16 cellular contexts compared by ENCODE assay signal in the genomic region with DNA sequence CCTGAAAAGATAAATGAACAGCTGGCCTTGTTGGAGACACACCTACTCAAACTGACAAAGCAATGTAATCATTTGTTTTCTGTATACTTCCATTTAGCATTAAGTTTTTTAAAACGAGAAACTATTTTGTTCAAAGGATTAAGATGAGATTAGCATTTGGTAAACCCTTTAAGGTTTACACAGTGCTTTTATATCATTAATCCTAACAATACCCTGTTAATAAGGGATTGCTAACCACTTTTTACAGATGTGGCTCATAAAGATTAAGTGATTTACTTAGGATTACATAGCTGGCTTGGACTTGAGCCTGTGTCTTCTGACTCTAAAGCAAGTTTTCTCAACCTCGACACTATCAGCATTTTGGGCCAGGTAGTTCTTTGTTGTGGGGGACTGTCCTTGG.
A peak's percentile ranks its signal among the peaks of the same experiment; 100 is the strongest.
DNase-seq lines count a peak whose midpoint lies in the region; ATAC-seq and TF ChIP-seq lines count a peak whose summit lies in the region.
"Had no signal": no experiment of that assay in that cellular context is flagged by ENCODE, and none has a peak within 500 bp of the region (broad histone marks: within the 10 kb centered on the region; RNA-seq: fewer than 3 reads in every experiment).

No MANE protein-coding gene starts in this region.

- H3K9me2 ChIP-seq in PC-3 (replicated peaks; ENCODE audit: low read length), result no peaks in the 10 kb centered on the region

- ATAC-seq in PC-3, result peak; percentile 53
- ATAC-seq: A549 had no signal

- H3K9ac ChIP-seq in PC-3 (ENCODE audit: low read length) (no peak overlapping the region), smooth muscle cell (ENCODE audit: low read depth) (no peak overlapping the region)
- H3K9ac ChIP-seq: BLaER1 had no signal

- H3F3A ChIP-seq in PC-3 (ENCODE audit: low read length, unreplicated experiment), result no peaks in the 10 kb centered on the region
- no peaks in the 10 kb centered on the region for H3F3A ChIP-seq in smooth muscle cell (ENCODE audit: low read depth)

- no peaks in the 10 kb centered on the region for H3K9me3 ChIP-seq in PC-3 (ENCODE audit: low read length)
- no peaks in the 10 kb centered on the region for H3K9me3 ChIP-seq in smooth muscle cell (replicated peaks; ENCODE audit: low read depth)
- H3K9me3 ChIP-seq in ascending aorta, result no peaks in the 10 kb centered on the region
- H3K9me3 ChIP-seq: A549, BLaER1 had no signal

- H4K20me1 ChIP-seq in PC-3 (ENCODE audit: low read length) (no peaks in the 10 kb centered on the region), smooth muscle cell (ENCODE audit: low read depth) (no peaks in the 10 kb centered on the region)
- H4K20me1 ChIP-seq: BLaER1 had no signal

- intact Hi-C loops in PC-3 (cut with micrococcal nuclease), result no loop called here
- intact Hi-C loops in ascending aorta (cut with DNase I), result no loop called here

- peak; percentile 1 for DNase-seq in NCI-H524 treated with DMSO at 0.1 percent for 48 hours (lab: John Stamatoyannopoulos, UW)
- no peak for DNase-seq in PC-3
- peak; percentile 14 for DNase-seq in fibroblast of villous mesenchyme (ENCODE audit: low read depth)
- no peak for DNase-seq in smooth muscle cell (lab: John Stamatoyannopoulos, UW; ENCODE audit: unreplicated experiment)
- DNase-seq in NK-92 treated with Interleukin-12 subunit alpha and Interleukin-12 subunit beta, amount 100 ng/mL, for 24 hours (lab: John Stamatoyannopoulos, UW), result no peak
- no peak for DNase-seq in SHP77 (lab: John Stamatoyannopoulos, UW)
- DNase-seq in NCI-H748 treated with DMSO at 0.1 percent for 48 hours (lab: John Stamatoyannopoulos, UW), result no peak
- no peak for DNase-seq in ascending aorta (ENCODE audit: low spot score in 2 of 2)
- DNase-seq: CD4-positive, alpha-beta memory T cell; DMS 273 treated with DMSO at 0.1 percent for 48 hours; DMS53; HCEC 1CT had no signal

- H3K4me2 ChIP-seq in PC-3 (ENCODE audit: low read length) (no peak overlapping the region), smooth muscle cell (peak overlapping the region; percentile 35)
- H3K4me2 ChIP-seq: A549, BLaER1, GM23338 had no signal

- POLR2A ChIA-PET in PC-3 (lab: Charles Lee; ENCODE audit: unreplicated experiment), result interaction anchor here (0.7 kb wide), 1 partner anchor 34 kb away, joined by 3 read pairs; no protein-coding TSS in a partner anchor

- H3K4me1 ChIP-seq in PC-3 (ENCODE audit: insufficient read depth, low read length), result no peaks in the 10 kb centered on the region
- H3K4me1 ChIP-seq in smooth muscle cell (ENCODE audit: low read depth), result peaks cover 21% of the 10 kb centered on the region
- no peaks in the 10 kb centered on the region for H3K4me1 ChIP-seq in ascending aorta
- H3K4me1 ChIP-seq: A549 had no signal

- peaks cover 10% of the 10 kb centered on the region for H3K27me3 ChIP-seq in PC-3 (ENCODE audit: low read length)
- H3K27me3 ChIP-seq in smooth muscle cell (ENCODE audit: low read depth), result peaks cover 13% of the 10 kb centered on the region
- H3K27me3 ChIP-seq in ascending aorta, result no peaks in the 10 kb centered on the region
- H3K27me3 ChIP-seq: BLaER1 had no signal

- H2AFZ ChIP-seq in PC-3 (ENCODE audit: low read length) (no peak overlapping the region), smooth muscle cell (ENCODE audit: low read depth) (no peak overlapping the region)
- H2AFZ ChIP-seq: GM23338 had no signal

- no TSS peak for BruUV-seq in PC-3 (replicated peaks; lab: Mats Ljungman, UMichigan)

- H3K79me2 ChIP-seq in PC-3 (ENCODE audit: low read length) (no peaks in the 10 kb centered on the region), smooth muscle cell (ENCODE audit: low read depth) (no peaks in the 10 kb centered on the region)

- CTCF ChIA-PET in PC-3 (lab: Charles Lee), result no interaction called here

- no peak for TF ChIP-seq CTCF in PC-3 (conservative IDR thresholded peaks at IDR 0.05; ENCODE audit: low read depth, low read length)
- no peak for TF ChIP-seq CTCF in fibroblast of villous mesenchyme (IDR thresholded peaks at IDR 0.05; ENCODE audit: insufficient read depth, low read depth, low read length)
- no peak for TF ChIP-seq CTCF in smooth muscle cell (IDR thresholded peaks at IDR 0.05; ENCODE audit: borderline replicate concordance, insufficient read depth, poor library complexity, severe bottlenecking)
- TF ChIP-seq CTCF in ascending aorta (IDR thresholded peaks at IDR 0.05), result no peak

- no peak overlapping the region for H3K4me3 ChIP-seq in PC-3 (ENCODE audit: low read length)
- no peak overlapping the region for H3K4me3 ChIP-seq in fibroblast of villous mesenchyme (ENCODE audit: low read depth, low read length)
- H3K4me3 ChIP-seq in smooth muscle cell, result no peak overlapping the region
- no peak overlapping the region for H3K4me3 ChIP-seq in ascending aorta
- H3K4me3 ChIP-seq: A549, BLaER1, GM23338 had no signal

- WGBS in smooth muscle cell (ENCODE audit: low lambda C conversion rate), result 29% methylated on average over 2 of the region's 2 CpGs

- H3K27ac ChIP-seq in PC-3 (ENCODE audit: low read length), result no peak overlapping the region
- H3K27ac ChIP-seq in smooth muscle cell (ENCODE audit: low read depth), result no peak overlapping the region
- no peak overlapping the region for H3K27ac ChIP-seq in ascending aorta
- H3K27ac ChIP-seq: A549, BLaER1, HL-60 had no signal

- no peaks in the 10 kb centered on the region for H3K36me3 ChIP-seq in PC-3 (ENCODE audit: low read depth, low read length)
- H3K36me3 ChIP-seq in smooth muscle cell (ENCODE audit: low read depth), result no peaks in the 10 kb centered on the region
- no peaks in the 10 kb centered on the region for H3K36me3 ChIP-seq in ascending aorta
- H3K36me3 ChIP-seq: BLaER1 had no signal

Comparison
In these comparisons a context has a peak if more than half of its experiments do, and no peak if none do; other contexts are left out.
1. DNase-seq: peak in NCI-H524 treated with DMSO at 0.1 percent for 48 hours (single experiment) and fibroblast of villous mesenchyme (single experiment); none in PC-3 (single experiment), smooth muscle cell (single experiment), NK-92 treated with Interleukin-12 subunit alpha and Interleukin-12 subunit beta, amount 100 ng/mL, for 24 hours (single experiment), SHP77 (0 of 2), NCI-H748 treated with DMSO at 0.1 percent for 48 hours (single experiment) and ascending aorta (0 of 2).